In genomic region chr15:90037510-90037860, GRCh38 we compare ENCODE assay signal across 12 cellular contexts. TPM values are rescaled to one million over a fixed set of nuclear protein-coding genes. Genes with fewer than 3 reads are reported as not detected.
DNase-seq lines count a peak whose midpoint lies in the region; ATAC-seq, FAIRE-seq and TF ChIP-seq lines count a peak whose summit lies in the region.
"Had no signal": no experiment of that assay in that cellular context is flagged by ENCODE, and none has a peak within 500 bp of the region (broad histone marks: within the 10 kb centered on the region; RNA-seq: fewer than 3 reads in every experiment).

No MANE protein-coding gene starts in this region.

- TF ChIP-seq RAD21 in HepG2 (CRISPR knock-in tag; IDR thresholded peaks at IDR 0.05), result no peak

- no peaks in the 10 kb centered on the region for H3K9me3 ChIP-seq in HepG2 (ENCODE audit: low read length)
- H3K9me3 ChIP-seq in sigmoid colon, result no peaks in the 10 kb centered on the region

- no peaks in the 10 kb centered on the region; a peak in 2 of 5 replicates for H3K36me3 ChIP-seq in HepG2 (replicated peaks in 1 of 2; ENCODE audit: control insufficient read depth in 1 of 2, insufficient read depth in 2 of 2, low read length in 2 of 2)
- H3K36me3 ChIP-seq in sigmoid colon, result no peaks in the 10 kb centered on the region

- TF ChIP-seq CTCF in HepG2 (CRISPR knock-in tag; IDR thresholded peaks at IDR 0.05) (no peak), type B pancreatic cell (conservative IDR thresholded peaks at IDR 0.05) (no peak), sigmoid colon (IDR thresholded peaks at IDR 0.05) (no peak)

- ATAC-seq in activated naive CD4-positive, alpha-beta T cell treated with anti-CD3 and anti-CD28 coated beads, Interleukin-2, amount 50 U/mL, for 72 hours, result no peak
- no peak for ATAC-seq in activated naive CD8-positive, alpha-beta T cell treated with anti-CD3 and anti-CD28 coated beads, Interleukin-2, amount 50 U/mL, for 24 hours
- peak; percentile 14; the same call in 2 of the 3 replicates for ATAC-seq in HepG2

- TF ChIP-seq POLR2A in HepG2 (IDR thresholded peaks at IDR 0.05; ENCODE audit: insufficient read depth in 1 of 2, low read depth in 2 of 2, low read length in 2 of 2) (no peak), sigmoid colon (IDR thresholded peaks at IDR 0.05) (no peak)

- H3K27me3 Mint-ChIP-seq in activated naive CD4-positive, alpha-beta T cell treated with anti-CD3 and anti-CD28 coated beads, Interleukin-2, amount 10 ng/mL, durations not matched to agents 7 days and 5 days, result no peaks in the 10 kb centered on the region
- peaks cover 1% of the 10 kb centered on the region for H3K27me3 Mint-ChIP-seq in activated naive CD8-positive, alpha-beta T cell treated with anti-CD3 and anti-CD28 coated beads, Interleukin-2, amount 50 U/mL, for 24 hours
- H3K27me3 Mint-ChIP-seq in type B pancreatic cell, result no peaks in the 10 kb centered on the region

- no peak overlapping the region for H2AFZ ChIP-seq in HepG2 (ENCODE audit: low read length)

- no peak overlapping the region for H3K4me3 Mint-ChIP-seq in activated naive CD4-positive, alpha-beta T cell treated with anti-CD3 and anti-CD28 coated beads, Interleukin-2, amount 10 ng/mL, durations not matched to agents 7 days and 5 days
- no peak overlapping the region for H3K4me3 Mint-ChIP-seq in activated naive CD8-positive, alpha-beta T cell treated with anti-CD3 and anti-CD28 coated beads, Interleukin-2, amount 50 U/mL, for 24 hours
- no peak overlapping the region for H3K4me3 Mint-ChIP-seq in type B pancreatic cell

- H3K4me3 ChIP-seq in HepG2 (replicated peaks in 1 of 3; ENCODE audit: insufficient read depth in 1 of 3, low read depth in 2 of 3, low read length in 3 of 3) (no peak overlapping the region), sigmoid colon (no peak overlapping the region)

- H3K27ac Mint-ChIP-seq in activated naive CD4-positive, alpha-beta T cell treated with anti-CD3 and anti-CD28 coated beads, Interleukin-2, amount 50 U/mL, for 72 hours, result peak overlapping the region; percentile 91 to 97
- no peak overlapping the region for H3K27ac Mint-ChIP-seq in activated naive CD4-positive, alpha-beta T cell treated with anti-CD3 and anti-CD28 coated beads, Interleukin-2, amount 10 ng/mL, durations not matched to agents 7 days and 5 days
- peak overlapping the region; percentile 96 for H3K27ac Mint-ChIP-seq in activated naive CD8-positive, alpha-beta T cell treated with anti-CD3 and anti-CD28 coated beads, Interleukin-2, amount 50 U/mL, for 24 hours
- peak overlapping the region; percentile 20 for H3K27ac Mint-ChIP-seq in type B pancreatic cell

- POLR2A ChIA-PET in HepG2 (lab: Yijun Ruan, JAX), result interaction anchor here (1.4 to 5.1 kb wide), 2 partner anchors 17 to 34 kb away, joined by 5 to 41 read pairs; partner anchors contain the start of gene ZNF710

- peak overlapping the region; percentile 59 for H3K27ac ChIP-seq in HepG2 (ENCODE audit: extremely low read length, insufficient read depth, low read length)
- no peak overlapping the region for H3K27ac ChIP-seq in sigmoid colon

- H3K9me3 Mint-ChIP-seq in activated naive CD4-positive, alpha-beta T cell treated with anti-CD3 and anti-CD28 coated beads, Interleukin-2, amount 50 U/mL, for 72 hours, result no peaks in the 10 kb centered on the region
- no peaks in the 10 kb centered on the region for H3K9me3 Mint-ChIP-seq in activated naive CD4-positive, alpha-beta T cell treated with anti-CD3 and anti-CD28 coated beads, Interleukin-2, amount 10 ng/mL, durations not matched to agents 7 days and 5 days
- no peaks in the 10 kb centered on the region for H3K9me3 Mint-ChIP-seq in activated naive CD8-positive, alpha-beta T cell treated with anti-CD3 and anti-CD28 coated beads, Interleukin-2, amount 50 U/mL, for 24 hours
- no peaks in the 10 kb centered on the region for H3K9me3 Mint-ChIP-seq in type B pancreatic cell

- CTCF ChIA-PET in activated naive CD4-positive, alpha-beta T cell treated with anti-CD3 and anti-CD28 coated beads, Interleukin-2, amount 10 ng/mL, durations not matched to agents 7 days and 5 days (lab: Charles Lee), result no interaction called here
- CTCF ChIA-PET in HepG2 (lab: Yijun Ruan, JAX; ENCODE audit: low intra/inter-chr PET ratio, low total read pairs), result no interaction called here

- H3K79me2 ChIP-seq in HepG2 (ENCODE audit: insufficient read depth, low read length), result peaks cover 31% of the 10 kb centered on the region

- peaks cover 0 to 15% of the 10 kb centered on the region in 2 donors for H3K36me3 Mint-ChIP-seq in activated naive CD4-positive, alpha-beta T cell treated with anti-CD3 and anti-CD28 coated beads, Interleukin-2, amount 50 U/mL, for 72 hours
- peaks cover 11% of the 10 kb centered on the region for H3K36me3 Mint-ChIP-seq in activated naive CD4-positive, alpha-beta T cell treated with anti-CD3 and anti-CD28 coated beads, Interleukin-2, amount 10 ng/mL, durations not matched to agents 7 days and 5 days
- peaks cover 5% of the 10 kb centered on the region for H3K36me3 Mint-ChIP-seq in activated naive CD8-positive, alpha-beta T cell treated with anti-CD3 and anti-CD28 coated beads, Interleukin-2, amount 50 U/mL, for 24 hours (ENCODE audit: low read depth)
- H3K36me3 Mint-ChIP-seq in type B pancreatic cell, result no peaks in the 10 kb centered on the region

- peaks cover 64% of the 10 kb centered on the region for H3K4me1 Mint-ChIP-seq in activated naive CD4-positive, alpha-beta T cell treated with anti-CD3 and anti-CD28 coated beads, Interleukin-2, amount 10 ng/mL, durations not matched to agents 7 days and 5 days
- H3K4me1 Mint-ChIP-seq in activated naive CD8-positive, alpha-beta T cell treated with anti-CD3 and anti-CD28 coated beads, Interleukin-2, amount 50 U/mL, for 24 hours, result peaks cover 77% of the 10 kb centered on the region
- H3K4me1 Mint-ChIP-seq in type B pancreatic cell (ENCODE audit: unreplicated experiment), result peaks cover 73% of the 10 kb centered on the region

- no peak overlapping the region for H3K4me2 ChIP-seq in HepG2 (ENCODE audit: low read depth, low read length)

- peak in 1 of 2 donors; percentile 20 for DNase-seq in activated naive CD4-positive, alpha-beta T cell treated with anti-CD3 and anti-CD28 coated beads, Interleukin-2, amount 50 U/mL, for 72 hours (ENCODE audit: low spot score in 2 of 2)
- DNase-seq in activated naive CD4-positive, alpha-beta T cell treated with anti-CD3 and anti-CD28 coated beads, Interleukin-2, amount 10 ng/mL, durations not matched to agents 7 days and 5 days, result no peak
- no peak for DNase-seq in activated naive CD8-positive, alpha-beta T cell treated with anti-CD3 and anti-CD28 coated beads, Interleukin-2, amount 50 U/mL, for 24 hours
- DNase-seq in HepG2 (ENCODE audit: low spot score) (peak; percentile 37), type B pancreatic cell (ENCODE audit: extremely low spot score, unreplicated experiment) (no peak), sigmoid colon (no peak), amygdala (lab: John Stamatoyannopoulos, UW) (no peak), anterior cingulate cortex (lab: John Stamatoyannopoulos, UW) (no peak)
- DNase-seq: C1 segment of cervical spinal cord; effector CD4-positive, alpha-beta T cell; NCI-H1930; SHP77 had no signal

- no peaks in the 10 kb centered on the region for H3K27me3 ChIP-seq in HepG2 (ENCODE audit: control insufficient read depth in 1 of 2, insufficient read depth in 2 of 2, low read length in 2 of 2)
- H3K27me3 ChIP-seq in sigmoid colon, result no peaks in the 10 kb centered on the region

- H3K4me1 ChIP-seq in HepG2 (ENCODE audit: insufficient read depth, low read length) (peaks cover 80% of the 10 kb centered on the region), sigmoid colon (peaks cover 0 to 69% (median 41%) of the 10 kb centered on the region in 4 donors)

- BruUV-seq in HepG2 (replicated peaks; lab: Mats Ljungman, UMichigan), result no TSS peak

- WGBS in HepG2 (ENCODE audit: low lambda C conversion rate), result 78% methylated on average over 4 of the region's 5 CpGs
- WGBS in sigmoid colon, 2 donors, result 89 to 90% methylated on average over 5 of the region's 5 CpGs

- peaks cover 4% of the 10 kb centered on the region; the same call in 1 of the 2 replicates for H4K20me1 ChIP-seq in HepG2 (ENCODE audit: insufficient read depth, low read length)

- peak; percentile 39 for FAIRE-seq in HepG2 (lab: Jason Lieb, UNC)

- H3K9ac ChIP-seq in HepG2 (ENCODE audit: insufficient read depth, low read depth, low read length), result no peak overlapping the region

- intact Hi-C loops in HepG2 (cut with micrococcal nuclease; ENCODE audit: unreplicated experiment) (loop anchor here (5.0 kb wide), 1 partner anchor 35 kb away; the partner anchor contains the start of gene ZNF710), sigmoid colon (cut with DNase I) (no loop called here)

- in situ Hi-C loops in HepG2 (cut with HindIII; ENCODE audit: extremely low pct_ligation_motif_present, low pct_unique_long_range_greater_than_20kb), result no loop called here

- TF ChIP-seq EP300 in HepG2 (IDR thresholded peaks at IDR 0.05; ENCODE audit: low read depth in 2 of 2, low read length in 2 of 2) (no peak), HepG2 (CRISPR knock-in tag; IDR thresholded peaks at IDR 0.05; ENCODE audit: borderline replicate concordance) (no peak), sigmoid colon (IDR thresholded peaks at IDR 0.05) (no peak)

RNA-seq across cellular contexts. Expression of gene ZNF710, which starts 36.4 kb away (rescaled TPM):
- total RNA-seq in activated naive CD4-positive, alpha-beta T cell treated with anti-CD3 and anti-CD28 coated beads, Interleukin-2, amount 50 U/mL, for 72 hours, result 10 to 100 TPM; 13.2 to 28.1 TPM
- total RNA-seq in HepG2 (2016; rRNA removed; fragmentation: Illumina TruSeq; extraction: Trizol) (15.0 and 20.6 TPM in 2 replicates), type B pancreatic cell (ENCODE audit: low replicate concordance) (34.7 and 47.2 TPM in 2 replicates), sigmoid colon (10 to 100 TPM in 1 of 4 donors, 1 to 10 TPM in 3; 5.3 to 10.0 (median 7.5) TPM)
- 7.6 and 7.9 TPM in 2 replicates for total RNA-seq in HepG2 (2016; cell fraction: cytosol; rRNA removed; fragmentation: Illumina TruSeq; extraction: Trizol; ENCODE audit: low read depth)
- 12.0 and 18.4 TPM in 2 replicates for total RNA-seq in HepG2 (2016; cell fraction: insoluble cytoplasmic fraction; rRNA removed; fragmentation: Illumina TruSeq; extraction: Trizol)
- total RNA-seq in HepG2 (2016; cell fraction: membrane; rRNA removed; fragmentation: Illumina TruSeq; extraction: Trizol), result 15.9 and 16.0 TPM in 2 replicates
- 9.6 and 12.6 TPM in 2 replicates for total RNA-seq in HepG2 (2016; cell fraction: nucleus; rRNA removed; fragmentation: Illumina TruSeq; extraction: Trizol)
- polyA plus RNA-seq in HepG2 (2011; rRNA removed) (4.7 and 5.8 TPM in 2 replicates), sigmoid colon (10 to 100 TPM; 13.8 to 28.2 (median 24.1) TPM)
- polyA plus RNA-seq in HepG2 (2011; cell fraction: cytosol; rRNA removed), result 4.2 and 5.3 TPM in 2 replicates
- polyA plus RNA-seq in HepG2 (2011; cell fraction: nucleus; rRNA removed), result 9.8 and 12.1 TPM in 2 replicates
- 18.0 and 18.4 TPM in 2 replicates for polyA plus RNA-seq in HepG2 (2012)
- 4.1 and 5.2 TPM in 2 replicates for polyA plus RNA-seq in HepG2 (2016; cell fraction: cytosol; fragmentation: Illumina TruSeq; extraction: Trizol; ENCODE audit: low read depth)
- polyA plus RNA-seq in HepG2 (2016; cell fraction: insoluble cytoplasmic fraction; fragmentation: Illumina TruSeq; extraction: Trizol; ENCODE audit: low read depth), result 18.4 and 27.3 TPM in 2 replicates
- 13.8 and 17.5 TPM in 2 replicates for polyA plus RNA-seq in HepG2 (2016; cell fraction: membrane; fragmentation: Illumina TruSeq; extraction: Trizol; ENCODE audit: low read depth)
- polyA plus RNA-seq in HepG2 (2016; cell fraction: nucleus; fragmentation: Illumina TruSeq; extraction: Trizol; ENCODE audit: insufficient read depth, low read depth), result 30.8 and 43.0 TPM in 2 replicates
- 14.3 and 17.4 TPM in 2 replicates for polyA minus RNA-seq in HepG2 (2011; rRNA and poly(A)+ RNA removed; ENCODE audit: low replicate concordance)
- polyA minus RNA-seq in HepG2 (2011; cell fraction: cytosol; rRNA and poly(A)+ RNA removed), result 7.8 and 14.2 TPM in 2 replicates
- 5.2 and 7.0 TPM in 2 replicates for polyA minus RNA-seq in HepG2 (2011; cell fraction: nucleus; rRNA and poly(A)+ RNA removed)
